Comparison of ENCODE assay signal across 9 cellular contexts in the genomic region with DNA sequence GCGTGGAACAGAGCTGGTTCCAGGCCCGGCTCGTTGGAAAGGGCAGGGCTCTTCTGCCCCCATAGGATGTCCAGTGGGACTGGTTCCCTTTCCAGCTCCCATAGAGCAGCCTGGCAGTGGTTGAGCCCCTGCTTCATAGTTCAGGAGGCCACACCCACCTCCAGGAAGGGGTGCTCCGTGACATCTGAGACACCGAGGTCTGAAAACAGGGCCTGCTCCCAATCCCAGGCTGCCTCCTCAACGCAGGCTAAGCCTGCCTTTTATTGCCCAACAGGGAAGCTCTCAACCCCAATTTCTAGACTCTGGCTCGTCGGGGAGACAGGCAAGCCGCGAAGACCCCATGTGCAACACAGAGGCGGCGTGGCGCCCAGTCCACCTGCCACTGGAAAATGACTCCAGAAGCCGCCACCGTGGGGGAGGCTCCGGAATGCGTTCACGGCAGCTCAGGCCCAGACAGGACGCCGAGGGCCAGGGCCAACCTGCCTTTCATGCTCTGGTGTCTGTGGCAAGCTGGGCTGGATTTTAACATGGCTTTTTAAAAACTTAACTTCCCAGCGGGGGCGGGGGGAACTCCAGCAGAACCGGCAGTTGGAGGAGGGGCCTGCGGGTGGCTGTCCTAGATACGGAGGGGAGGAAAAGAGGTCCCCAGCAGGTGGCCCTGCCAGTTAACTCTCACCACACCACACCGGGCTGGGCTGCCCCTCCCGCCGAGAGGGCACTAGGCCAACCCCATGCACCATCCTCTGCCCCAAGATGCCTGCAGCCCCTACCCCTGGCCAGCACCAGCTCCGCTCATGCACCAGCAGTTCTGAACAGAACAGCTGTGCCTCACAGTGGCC. TPM values are rescaled to one million over a fixed set of nuclear protein-coding genes. Genes with fewer than 3 reads are reported as not detected.
DNase-seq lines count a peak whose midpoint lies in the region; ATAC-seq and TF ChIP-seq lines count a peak whose summit lies in the region.
"Had no signal": no experiment of that assay in that cellular context is flagged by ENCODE, and none has a peak within 500 bp of the region (broad histone marks: within the 10 kb centered on the region; RNA-seq: fewer than 3 reads in every experiment).

No MANE protein-coding gene starts in this region.

- no peaks in the 10 kb centered on the region for H3K27me3 ChIP-seq in vagina

- H3K9me3 Mint-ChIP-seq in activated CD4-positive, alpha-beta T cell treated with anti-CD3 and anti-CD28 coated beads, Interleukin-2, amount 10 ng/mL, durations not matched to agents 24 days and 14 days: no peaks in the 10 kb centered on the region

- H3K4me1 ChIP-seq in vagina: peaks cover 19% of the 10 kb centered on the region

- H3K4me3 Mint-ChIP-seq in activated CD4-positive, alpha-beta T cell treated with anti-CD3 and anti-CD28 coated beads, Interleukin-2, amount 10 ng/mL, durations not matched to agents 24 days and 14 days: peak overlapping the region; percentile 36

- ATAC-seq in HG02678 (IDR thresholded peaks at IDR 0.05; ENCODE audit: unreplicated experiment) (no peak), HG03442 (IDR thresholded peaks at IDR 0.05; ENCODE audit: unreplicated experiment) (no peak)

- no peaks in the 10 kb centered on the region for H3K27me3 Mint-ChIP-seq in activated CD4-positive, alpha-beta T cell treated with anti-CD3 and anti-CD28 coated beads, Interleukin-2, amount 10 ng/mL, durations not matched to agents 24 days and 14 days

- DNase-seq in GM13977 (ENCODE audit: low spot score) (peak; percentile 86), nucleus accumbens (lab: John Stamatoyannopoulos, UW) (peak in 44 of 56 donors; percentile 7 to 73 (median 40)), vagina (ENCODE audit: extremely low spot score in 2 of 2) (no peak), NCI-H82 (lab: John Stamatoyannopoulos, UW) (no peak)
- peak; percentile 77 for DNase-seq in activated CD4-positive, alpha-beta T cell treated with anti-CD3 and anti-CD28 coated beads, Interleukin-2, amount 10 ng/mL, durations not matched to agents 24 days and 14 days
- DNase-seq in effector CD8-positive, alpha-beta T cell (lab: John Stamatoyannopoulos, UW): peak; percentile 12

- TF ChIP-seq POLR2A in vagina (IDR thresholded peaks at IDR 0.05): no peak

- TF ChIP-seq CTCF in GM13977 (IDR thresholded peaks at IDR 0.05; ENCODE audit: extremely low read depth, insufficient read depth, missing control alignments): no peak
- no peak for TF ChIP-seq CTCF in vagina (IDR thresholded peaks at IDR 0.05)

- H3K9me3 ChIP-seq in vagina: no peaks in the 10 kb centered on the region

- H3K4me3 ChIP-seq in vagina: peak overlapping the region in 1 of 2 donors; percentile 4

- H3K27ac ChIP-seq in vagina: peak overlapping the region; percentile 39

- intact Hi-C loops in activated CD4-positive, alpha-beta T cell treated with anti-CD3 and anti-CD28 coated beads, Interleukin-2, amount 10 ng/mL, durations not matched to agents 24 days and 14 days (cut with micrococcal nuclease): no loop called here
- intact Hi-C loops in vagina (cut with DNase I): no loop called here

- peaks cover 12% of the 10 kb centered on the region for H3K4me1 Mint-ChIP-seq in activated CD4-positive, alpha-beta T cell treated with anti-CD3 and anti-CD28 coated beads, Interleukin-2, amount 10 ng/mL, durations not matched to agents 24 days and 14 days

- in situ Hi-C loops in GM13977 (cut with MboI; ENCODE audit: low pct_unique_long_range_greater_than_20kb, low sequenced_read_pairs, unreplicated experiment): no loop called here

- H3K36me3 Mint-ChIP-seq in activated CD4-positive, alpha-beta T cell treated with anti-CD3 and anti-CD28 coated beads, Interleukin-2, amount 10 ng/mL, durations not matched to agents 24 days and 14 days (ENCODE audit: low read depth): peaks cover 32% of the 10 kb centered on the region

- peak overlapping the region; percentile 87 for H3K27ac Mint-ChIP-seq in activated CD4-positive, alpha-beta T cell treated with anti-CD3 and anti-CD28 coated beads, Interleukin-2, amount 10 ng/mL, durations not matched to agents 24 days and 14 days

- peaks cover 0 to 41% of the 10 kb centered on the region in 2 donors for H3K36me3 ChIP-seq in vagina

RNA-seq across cellular contexts. Expression of gene TINCR, which starts 17.9 kb away (rescaled TPM):
- 0.33 and 0.52 TPM in 2 replicates for total RNA-seq in activated CD4-positive, alpha-beta T cell treated with anti-CD3 and anti-CD28 coated beads, Interleukin-2, amount 10 ng/mL, durations not matched to agents 24 days and 14 days
- 37.1 TPM for total RNA-seq in vagina
- total RNA-seq: epithelial cell of proximal tubule had no signal

RNA-seq across cellular contexts. Expression of gene SAFB2, which starts 36.9 kb away (rescaled TPM):
- total RNA-seq in activated CD4-positive, alpha-beta T cell treated with anti-CD3 and anti-CD28 coated beads, Interleukin-2, amount 10 ng/mL, durations not matched to agents 24 days and 14 days: 97.6 and 101 TPM in 2 replicates
- 85.4 TPM for total RNA-seq in vagina

RNA-seq across cellular contexts. Expression of gene SAFB, which starts 37.2 kb away (rescaled TPM):
- total RNA-seq in activated CD4-positive, alpha-beta T cell treated with anti-CD3 and anti-CD28 coated beads, Interleukin-2, amount 10 ng/mL, durations not matched to agents 24 days and 14 days: 142 and 143 TPM in 2 replicates
- 145 TPM for total RNA-seq in vagina

Comparison
In these comparisons a context has a peak if more than half of its experiments do, and no peak if none do; other contexts are left out.
1. DNase-seq: peak in GM13977 (single experiment), activated CD4-positive, alpha-beta T cell treated with anti-CD3 and anti-CD28 coated beads, Interleukin-2, amount 10 ng/mL, durations not matched to agents 24 days and 14 days (single experiment), effector CD8-positive, alpha-beta T cell (single experiment) and nucleus accumbens (44 of 56); none in vagina (0 of 2) and NCI-H82 (single experiment).
2. RNA of gene TINCR, which starts 17.9 kb away (total RNA-seq): 37.1 TPM in vagina (single experiment); 0.33 to 0.52 TPM in activated CD4-positive, alpha-beta T cell treated with anti-CD3 and anti-CD28 coated beads, Interleukin-2, amount 10 ng/mL, durations not matched to agents 24 days and 14 days; every median in the first group is over 10 times any median in the second.